ENCODE assay signal across 15 cellular contexts in the genomic region with DNA sequence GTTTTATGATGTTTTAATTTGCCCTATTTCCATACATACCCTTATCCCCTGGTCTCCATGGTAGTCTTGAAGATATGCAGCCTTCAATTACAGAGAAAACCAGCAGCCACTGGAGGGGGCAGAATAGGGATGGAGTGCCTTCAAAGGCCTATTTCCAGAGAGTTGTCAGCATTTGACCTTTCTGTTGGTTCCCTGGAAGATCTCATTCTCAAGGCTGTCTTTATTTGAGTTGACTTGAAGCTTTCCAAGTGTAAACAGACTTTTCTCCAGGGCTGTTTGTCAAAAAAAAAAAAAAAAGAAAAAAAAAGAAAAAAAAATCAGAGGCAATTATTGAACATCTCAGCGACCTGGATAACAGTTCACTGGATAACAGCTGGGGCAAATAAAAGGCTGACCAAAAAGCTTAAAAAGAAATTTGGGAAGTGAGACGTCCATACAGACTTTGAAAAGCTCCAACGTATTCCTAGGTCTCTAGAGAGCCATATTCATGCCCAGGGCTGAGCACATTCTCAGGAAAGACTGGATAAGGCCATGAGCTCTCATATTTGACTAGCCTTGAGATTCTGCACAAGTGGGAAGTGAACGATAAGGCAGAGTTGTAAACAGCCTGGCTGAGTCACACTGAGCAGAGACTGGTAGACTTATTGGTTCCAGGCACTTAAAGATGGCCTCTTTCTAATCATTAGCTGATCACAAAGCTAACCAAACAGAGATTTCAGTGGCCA.
DNase-seq lines count a peak whose midpoint lies in the region; ATAC-seq and TF ChIP-seq lines count a peak whose summit lies in the region.
"Had no signal": no experiment of that assay in that cellular context is flagged by ENCODE, and none has a peak within 500 bp of the region (broad histone marks: within the 10 kb centered on the region; RNA-seq: fewer than 3 reads in every experiment).

No MANE protein-coding gene starts in this region.

- H3K4ac ChIP-seq in IMR-90 (ENCODE audit: low read depth, low read length): no peak overlapping the region; the same call in 1 of the 2 replicates
- H3K4ac ChIP-seq in mesenchymal stem cell (ENCODE audit: low read depth in 1 of 2, low read length in 2 of 2): peak overlapping the region; percentile 68 to 69

- H3K9me3 ChIP-seq in IMR-90 (ENCODE audit: control insufficient read depth, insufficient read depth, low read length) (peaks cover 9% of the 10 kb centered on the region), esophagus squamous epithelium (peaks cover 0 to 16% (median 11%) of the 10 kb centered on the region in 3 donors), mesenchymal stem cell (ENCODE audit: control insufficient read depth, low read length) (peaks cover 13% of the 10 kb centered on the region), subcutaneous abdominal adipose tissue (ENCODE audit: control insufficient read depth in 5 of 5, low read length in 5 of 5) (peaks cover 0 to 24% (median 10%) of the 10 kb centered on the region in 5 donors)

- TF ChIP-seq CTCF in IMR-90 (conservative IDR thresholded peaks at IDR 0.05; ENCODE audit: low read depth, low read length) (no peak), esophagus squamous epithelium (IDR thresholded peaks at IDR 0.05) (no peak)

- WGBS in IMR-90 (ENCODE audit: extremely low coverage in 2 of 2, insufficient read length in 1 of 2), 2 experiments: 70% methylated on average over 2 of the region's 4 CpGs; no CpG with 5 or more reads in 1 of the 2 experiments
- WGBS in esophagus squamous epithelium, 2 donors: 41 to 59% methylated on average over 4 of the region's 4 CpGs
- 2% methylated on average over 4 of the region's 4 CpGs for WGBS in mesenchymal stem cell

- no peak overlapping the region for H2AK9ac ChIP-seq in IMR-90 (replicated peaks; ENCODE audit: low read depth, low read length, poor library complexity)

- peak overlapping the region; percentile 59; the same call in 1 of the 2 replicates for H3K23ac ChIP-seq in IMR-90 (ENCODE audit: low read depth, low read length)
- no peak overlapping the region for H3K23ac ChIP-seq in mesenchymal stem cell (ENCODE audit: low read length in 2 of 2)

- no peaks in the 10 kb centered on the region for H3K9me1 ChIP-seq in IMR-90 (ENCODE audit: insufficient read depth, low read length)

- peak overlapping the region; percentile 55; the same call in 1 of the 2 replicates for H3K27ac ChIP-seq in IMR-90 (ENCODE audit: insufficient read depth, low read length)
- H3K27ac ChIP-seq in esophagus squamous epithelium: peak overlapping the region; percentile 52 to 85 (median 82)
- no peak overlapping the region for H3K27ac ChIP-seq in mesenchymal stem cell (ENCODE audit: low read length, poor library complexity, severe bottlenecking)
- peak overlapping the region; percentile 52 for H3K27ac ChIP-seq in subcutaneous abdominal adipose tissue (ENCODE audit: low read depth, low read length)

- H3K79me1 ChIP-seq in IMR-90 (ENCODE audit: low read depth in 1 of 2, low read length in 2 of 2) (no peaks in the 10 kb centered on the region), mesenchymal stem cell (replicated peaks; ENCODE audit: low read length, poor library complexity, severe bottlenecking) (no peaks in the 10 kb centered on the region)

- POLR2A ChIA-PET in IMR-90 (lab: Charles Lee; ENCODE audit: unreplicated experiment): interaction anchor here (0.5 to 0.6 kb wide), 2 partner anchors 44 to 248 kb away, joined by 3 to 6 read pairs; no protein-coding TSS in a partner anchor

- H2AK5ac ChIP-seq in IMR-90 (ENCODE audit: low read depth, low read length): no peak overlapping the region
- no peak overlapping the region for H2AK5ac ChIP-seq in mesenchymal stem cell (ENCODE audit: low read length, severe bottlenecking)

- dilution Hi-C loops in IMR-90 (cut with HindIII; ENCODE audit: low sequenced_read_pairs, unreplicated experiment): no loop called here

- H3K27me3 ChIP-seq in IMR-90 (ENCODE audit: control insufficient read depth, insufficient read depth, low read length): no peaks in the 10 kb centered on the region
- no peaks in the 10 kb centered on the region for H3K27me3 ChIP-seq in esophagus squamous epithelium
- no peaks in the 10 kb centered on the region for H3K27me3 ChIP-seq in mesenchymal stem cell (ENCODE audit: control insufficient read depth in 1 of 2, insufficient read depth in 1 of 2, low read length in 2 of 2)
- no peaks in the 10 kb centered on the region for H3K27me3 ChIP-seq in subcutaneous abdominal adipose tissue (ENCODE audit: control insufficient read depth in 5 of 5, insufficient read depth in 4 of 5, low read length in 5 of 5)

- no peak overlapping the region for H3K4me2 ChIP-seq in IMR-90 (ENCODE audit: low read depth, low read length)
- no peak overlapping the region for H3K4me2 ChIP-seq in mesenchymal stem cell (ENCODE audit: low read length, poor library complexity, severe bottlenecking)

- H3K9ac ChIP-seq in IMR-90 (ENCODE audit: low read depth, low read length): no peak overlapping the region
- peak overlapping the region; percentile 40 for H3K9ac ChIP-seq in mesenchymal stem cell (ENCODE audit: low read length)
- H3K9ac ChIP-seq in subcutaneous abdominal adipose tissue (ENCODE audit: low read length in 5 of 5): no peak overlapping the region

- H3K14ac ChIP-seq in IMR-90 (replicated peaks; ENCODE audit: low read depth, low read length): 0 out of 2 replicates have a peak overlapping the region, but pooled peaks have one; percentile 37
- no peak overlapping the region for H3K14ac ChIP-seq in mesenchymal stem cell (ENCODE audit: low read length in 2 of 2)

- peak overlapping the region; percentile 52; the same call in 1 of the 2 replicates for H2BK120ac ChIP-seq in IMR-90 (ENCODE audit: low read depth, low read length)
- H2BK120ac ChIP-seq in mesenchymal stem cell (ENCODE audit: low read depth, low read length): peak overlapping the region; percentile 43

- no peak overlapping the region for H3K56ac ChIP-seq in IMR-90 (ENCODE audit: extremely low read depth, insufficient read depth, low read length)

- no peak overlapping the region for H2BK12ac ChIP-seq in mesenchymal stem cell (ENCODE audit: low read length in 2 of 2)

- CTCF ChIA-PET in IMR-90 (lab: Yijun Ruan, JAX): interaction anchor here (0.6 to 1.0 kb wide), 3 partner anchors 10 to 425 kb away, joined by 3 to 4 read pairs (median 4); no protein-coding TSS in a partner anchor

- H4K8ac ChIP-seq in IMR-90 (ENCODE audit: low read depth in 2 of 2, low read length in 2 of 2): peak overlapping the region in 1 of 2 experiments; percentile 41; a peak in 2 of 4 replicates
- H4K8ac ChIP-seq in mesenchymal stem cell (ENCODE audit: low read length): peak overlapping the region; percentile 3

- TF ChIP-seq POLR2A in IMR-90 (IDR thresholded peaks at IDR 0.05; ENCODE audit: low read depth, low read length) (no peak), esophagus squamous epithelium (IDR thresholded peaks at IDR 0.05) (no peak)

- ATAC-seq in IMR-90 (ENCODE audit: low read depth) (peak; percentile 90), HG03135 (IDR thresholded peaks at IDR 0.05; ENCODE audit: unreplicated experiment) (no peak), GM21360 (IDR thresholded peaks at IDR 0.05; ENCODE audit: unreplicated experiment) (no peak)
- ATAC-seq: effector memory CD8-positive, alpha-beta T cell had no signal

- H2BK5ac ChIP-seq in IMR-90 (ENCODE audit: low read depth, low read length, poor library complexity, severe bottlenecking) (peak overlapping the region; percentile 33), mesenchymal stem cell (ENCODE audit: low read depth, low read length, poor library complexity, severe bottlenecking) (no peak overlapping the region)

- peak overlapping the region; percentile 43; the same call in 1 of the 2 replicates for H2BK20ac ChIP-seq in IMR-90 (ENCODE audit: low read depth, low read length)

- H2AFZ ChIP-seq in IMR-90 (replicated peaks; ENCODE audit: low read length, poor library complexity): no peak overlapping the region
- H2AFZ ChIP-seq in mesenchymal stem cell (ENCODE audit: low read depth, low read length): no peak overlapping the region

- H3K4me1 ChIP-seq in IMR-90 (ENCODE audit: control insufficient read depth, insufficient read depth, low read length) (peaks cover under 1% of the 10 kb centered on the region; the same call in 1 of the 2 replicates), esophagus squamous epithelium (peaks cover 11 to 71% (median 30%) of the 10 kb centered on the region in 3 donors), mesenchymal stem cell (ENCODE audit: control insufficient read depth, insufficient read depth, low read depth, low read length) (peaks cover under 1% of the 10 kb centered on the region), subcutaneous abdominal adipose tissue (ENCODE audit: control insufficient read depth in 5 of 5, insufficient read depth in 5 of 5, low read length in 5 of 5) (peaks cover 0 to 39% (median 21%) of the 10 kb centered on the region in 5 donors)

- H2BK15ac ChIP-seq in IMR-90 (ENCODE audit: low read depth, low read length): peak overlapping the region; percentile 32; the same call in 1 of the 3 replicates
- H2BK15ac ChIP-seq in mesenchymal stem cell (ENCODE audit: low read depth, poor library complexity, severe bottlenecking): no peak overlapping the region

- H4K20me1 ChIP-seq in IMR-90 (ENCODE audit: insufficient read depth, low read length): no peaks in the 10 kb centered on the region

- H4K91ac ChIP-seq in IMR-90 (ENCODE audit: insufficient read depth, low read depth, low read length) (peak overlapping the region; percentile 10; the same call in 1 of the 2 replicates), mesenchymal stem cell (ENCODE audit: low read length) (peak overlapping the region; percentile 18)

- no peak overlapping the region for H3K4me3 ChIP-seq in IMR-90 (ENCODE audit: insufficient read depth, low read depth, low read length)
- H3K4me3 ChIP-seq in esophagus squamous epithelium: no peak overlapping the region
- H3K4me3 ChIP-seq in mesenchymal stem cell (ENCODE audit: insufficient read depth in 1 of 2, low read depth in 1 of 2, low read length in 2 of 2): no peak overlapping the region
- peak overlapping the region in 1 of 5 donors; percentile 9 for H3K4me3 ChIP-seq in subcutaneous abdominal adipose tissue (ENCODE audit: low read depth in 1 of 5, low read length in 5 of 5)
- H3K4me3 ChIP-seq: skin epidermis had no signal

- BruUV-seq in IMR-90 (replicated peaks; lab: Mats Ljungman, UMichigan): no TSS peak

- in situ Hi-C loops in IMR-90 (cut with MboI; ENCODE audit: low sequenced_read_pairs): no loop called here

- intact Hi-C loops in IMR-90 (cut with micrococcal nuclease): loop anchor here (1.0 to 2.0 kb wide), 2 partner anchors 30 to 70 kb away; no protein-coding TSS in a partner anchor
- intact Hi-C loops in esophagus squamous epithelium (cut with DNase I): no loop called here

- H3K18ac ChIP-seq in IMR-90 (ENCODE audit: low read depth, low read length): peak overlapping the region; percentile 6
- H3K18ac ChIP-seq in mesenchymal stem cell (ENCODE audit: low read depth in 1 of 2, low read length in 2 of 2): peak overlapping the region in 1 of 2 experiments; percentile 65

- no peak for TF ChIP-seq RAD21 in IMR-90 (IDR thresholded peaks at IDR 0.05; ENCODE audit: low read length)

- DNase-seq in IMR-90 (peak; percentile 76), esophagus squamous epithelium (lab: John Stamatoyannopoulos, UW) (no peak), mesenchymal stem cell (peak; percentile 96), MV-4-11 (lab: John Stamatoyannopoulos, UW) (no peak), NCI-H524 (lab: John Stamatoyannopoulos, UW) (no peak)
- DNase-seq: activated CD8-positive, alpha-beta memory T cell treated with anti-CD3 and anti-CD28 coated beads, Interleukin-2, amount 50 U/mL, for 4 hours; C1 segment of cervical spinal cord; effector memory CD8-positive, alpha-beta T cell; NCI-H1105; NCI-H510A; SHP77 treated with DMSO at 0.1 percent for 48 hours had no signal

- no peak overlapping the region for H4K5ac ChIP-seq in IMR-90 (ENCODE audit: low read depth, low read length)

- no peaks in the 10 kb centered on the region for H3K36me3 ChIP-seq in IMR-90 (ENCODE audit: control insufficient read depth, insufficient read depth, low read length)
- no peaks in the 10 kb centered on the region for H3K36me3 ChIP-seq in esophagus squamous epithelium
- H3K36me3 ChIP-seq in mesenchymal stem cell (ENCODE audit: control insufficient read depth in 1 of 2, insufficient read depth in 2 of 2, low read depth in 1 of 2, low read length in 2 of 2): no peaks in the 10 kb centered on the region
- no peaks in the 10 kb centered on the region for H3K36me3 ChIP-seq in subcutaneous abdominal adipose tissue (ENCODE audit: control insufficient read depth in 5 of 5, insufficient read depth in 5 of 5, low read length in 5 of 5)

Comparison
In these comparisons a context has a peak if more than half of its experiments do, and no peak if none do; other contexts are left out.
1. DNase-seq: peak in IMR-90 (single experiment) and mesenchymal stem cell (single experiment); none in esophagus squamous epithelium (single experiment), MV-4-11 (single experiment) and NCI-H524 (0 of 2).